1 cellular context compared by ENCODE assay signal in the genomic region with DNA sequence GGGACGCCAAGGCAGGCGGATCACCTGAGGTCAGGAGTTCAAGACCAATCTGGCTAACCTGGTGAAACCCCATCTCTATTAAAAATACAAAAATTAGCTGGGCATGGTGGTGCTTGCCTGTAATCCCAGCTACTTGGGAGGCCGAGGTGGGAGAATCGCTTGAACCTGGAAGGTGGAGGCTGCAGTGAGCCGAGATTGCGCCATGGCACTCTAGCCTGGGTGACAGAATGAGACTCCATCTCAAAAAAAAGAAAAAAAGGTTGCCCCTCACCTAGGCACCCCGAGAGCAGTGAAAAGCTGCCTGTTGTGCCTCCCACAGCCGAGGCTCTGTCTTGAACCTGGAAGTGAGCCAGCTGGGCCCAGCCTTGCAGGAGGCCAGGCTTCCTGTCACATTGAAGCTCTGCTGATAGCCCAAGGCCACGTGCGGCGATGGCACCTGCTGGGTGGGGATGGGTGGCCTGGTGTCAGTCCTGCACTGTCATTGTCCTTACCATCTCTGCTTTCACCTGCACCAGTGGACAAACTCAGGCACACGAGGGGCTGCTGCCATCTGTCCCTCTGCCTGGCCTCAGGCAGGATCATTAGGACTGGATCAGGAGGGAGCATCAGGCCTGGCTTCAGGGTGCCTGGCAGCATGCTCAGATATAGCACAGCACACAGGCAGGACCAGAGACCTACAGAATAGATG.
TF ChIP-seq lines count a peak whose summit lies in the region.

No MANE protein-coding gene starts in this region.

TF ChIP-seq in K562, 482 proteins besides CTCF, POLR2A, EP300 and RAD21 (continued from another document and continues in another):
- TF ChIP-seq KAT2B (IDR thresholded peaks at IDR 0.05; ENCODE audit: low read depth, low read length) (no peak), ARID1B (IDR thresholded peaks at IDR 0.05) (peak; percentile 65), ZNF143 (CRISPR knock-in tag; IDR thresholded peaks at IDR 0.05) (no peak), NRF1 (conservative IDR thresholded peaks at IDR 0.05 in 1 of 2, IDR thresholded peaks at IDR 0.05 in 1 of 2) (no peak; a peak in 1 of 4 replicates), SMAD4 (CRISPR knock-in tag; conservative IDR thresholded peaks at IDR 0.05) (peak; percentile 97), MLX (CRISPR knock-in tag; conservative IDR thresholded peaks at IDR 0.05) (no peak), ZNF766 (CRISPR knock-in tag; conservative IDR thresholded peaks at IDR 0.05) (0 out of 2 replicates have a peak, but pooled peaks have one; percentile 70), ZNF695 (CRISPR knock-in tag; IDR thresholded peaks at IDR 0.05) (no peak), HMG20A (CRISPR knock-in tag; conservative IDR thresholded peaks at IDR 0.05) (no peak), CCNT2 (IDR thresholded peaks at IDR 0.05; ENCODE audit: borderline replicate concordance, extremely low read depth, insufficient read length, low read depth, low read length) (no peak), PTRF (tag; IDR thresholded peaks at IDR 0.05) (peak; percentile 40), RFX1 (IDR thresholded peaks at IDR 0.05) (no peak), ZNF609 (CRISPR knock-in tag; IDR thresholded peaks at IDR 0.05; ENCODE audit: borderline replicate concordance) (no peak), ZNF592 (IDR thresholded peaks at IDR 0.05) (peak; percentile 99), ZNF444 (CRISPR knock-in tag; IDR thresholded peaks at IDR 0.05) (no peak), ZNF589 (CRISPR knock-in tag; IDR thresholded peaks at IDR 0.05; ENCODE audit: low read depth) (peak; percentile 97), NR2C1 (IDR thresholded peaks at IDR 0.05) (no peak), NR2C1 (tag; IDR thresholded peaks at IDR 0.05) (peak; percentile 70), MITF (IDR thresholded peaks at IDR 0.05) (no peak), BRD4 (IDR thresholded peaks at IDR 0.05) (no peak), ELK1 (CRISPR knock-in tag; IDR thresholded peaks at IDR 0.05) (0 out of 2 replicates have a peak, but pooled peaks have one; percentile 22), CHCHD3 (CRISPR knock-in tag; IDR thresholded peaks at IDR 0.05) (no peak), TCF3 (CRISPR knock-in tag; IDR thresholded peaks at IDR 0.05) (peak; percentile 43), CBX1 (IDR thresholded peaks at IDR 0.05; ENCODE audit: low read depth) (peak; percentile 76; the same call in 1 of the 2 replicates), MAFG (tag; conservative IDR thresholded peaks at IDR 0.05) (0 out of 2 replicates have a peak, but pooled peaks have one; percentile 37), ZNF740 (CRISPR knock-in tag; IDR thresholded peaks at IDR 0.05) (no peak), ZNF740 (tag; IDR thresholded peaks at IDR 0.05) (no peak; a peak in 1 of 4 replicates), E2F1 (CRISPR knock-in tag; IDR thresholded peaks at IDR 0.05) (no peak), ADNP (tag; IDR thresholded peaks at IDR 0.05) (no peak), SNRNP70 (optimal IDR thresholded peaks at IDR 0.05; ENCODE audit: low read depth, low read length) (no peak), HNRNPUL1 (IDR thresholded peaks at IDR 0.05; ENCODE audit: low read length) (no peak), NR2C2 (CRISPR knock-in tag; IDR thresholded peaks at IDR 0.05) (no peak), NR2C2 (tag; IDR thresholded peaks at IDR 0.05) (peak; percentile 66; the same call in 1 of the 2 replicates), ZNF436 (CRISPR knock-in tag; IDR thresholded peaks at IDR 0.05) (no peak), RFX7 (CRISPR knock-in tag; IDR thresholded peaks at IDR 0.05) (no peak), SOX6 (IDR thresholded peaks at IDR 0.05) (peak; percentile 37; the same call in 1 of the 2 replicates), NFE2 (IDR thresholded peaks at IDR 0.05; ENCODE audit: low read depth) (peak; percentile 47; the same call in 1 of the 2 replicates), TCFL5 (CRISPR knock-in tag; conservative IDR thresholded peaks at IDR 0.05) (0 out of 2 replicates have a peak, but pooled peaks have one; percentile 3), SP1 (CRISPR knock-in tag; IDR thresholded peaks at IDR 0.05) (no peak), ZNF76 (CRISPR knock-in tag; IDR thresholded peaks at IDR 0.05; ENCODE audit: borderline replicate concordance) (peak; percentile 93), ZNF354B (CRISPR knock-in tag; IDR thresholded peaks at IDR 0.05) (no peak), TAL1 (IDR thresholded peaks at IDR 0.05) (peak; percentile 36; the same call in 1 of the 2 replicates), ARID2 (IDR thresholded peaks at IDR 0.05) (no peak), XRCC3 (IDR thresholded peaks at IDR 0.05) (no peak), NFRKB (IDR thresholded peaks at IDR 0.05; ENCODE audit: low read depth) (peak; percentile 49; the same call in 1 of the 2 replicates)
- TF ChIP-seq, protein P1, sequence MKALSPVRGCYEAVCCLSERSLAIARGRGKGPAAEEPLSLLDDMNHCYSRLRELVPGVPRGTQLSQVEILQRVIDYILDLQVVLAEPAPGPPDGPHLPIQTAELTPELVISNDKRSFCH (CRISPR knock-in tag; IDR thresholded peaks at IDR 0.05), result no peak
- TF ChIP-seq, protein P1 (tag; IDR thresholded peaks at IDR 0.05), result peak; percentile 71
- TF ChIP-seq, protein P2, sequence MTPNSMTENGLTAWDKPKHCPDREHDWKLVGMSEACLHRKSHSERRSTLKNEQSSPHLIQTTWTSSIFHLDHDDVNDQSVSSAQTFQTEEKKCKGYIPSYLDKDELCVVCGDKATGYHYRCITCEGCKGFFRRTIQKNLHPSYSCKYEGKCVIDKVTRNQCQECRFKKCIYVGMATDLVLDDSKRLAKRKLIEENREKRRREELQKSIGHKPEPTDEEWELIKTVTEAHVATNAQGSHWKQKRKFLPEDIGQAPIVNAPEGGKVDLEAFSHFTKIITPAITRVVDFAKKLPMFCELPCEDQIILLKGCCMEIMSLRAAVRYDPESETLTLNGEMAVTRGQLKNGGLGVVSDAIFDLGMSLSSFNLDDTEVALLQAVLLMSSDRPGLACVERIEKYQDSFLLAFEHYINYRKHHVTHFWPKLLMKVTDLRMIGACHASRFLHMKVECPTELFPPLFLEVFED (CRISPR knock-in tag; conservative IDR thresholded peaks at IDR 0.05), result no peak
- TF ChIP-seq, protein P3, sequence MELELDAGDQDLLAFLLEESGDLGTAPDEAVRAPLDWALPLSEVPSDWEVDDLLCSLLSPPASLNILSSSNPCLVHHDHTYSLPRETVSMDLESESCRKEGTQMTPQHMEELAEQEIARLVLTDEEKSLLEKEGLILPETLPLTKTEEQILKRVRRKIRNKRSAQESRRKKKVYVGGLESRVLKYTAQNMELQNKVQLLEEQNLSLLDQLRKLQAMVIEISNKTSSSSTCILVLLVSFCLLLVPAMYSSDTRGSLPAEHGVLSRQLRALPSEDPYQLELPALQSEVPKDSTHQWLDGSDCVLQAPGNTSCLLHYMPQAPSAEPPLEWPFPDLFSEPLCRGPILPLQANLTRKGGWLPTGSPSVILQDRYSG (tag; conservative IDR thresholded peaks at IDR 0.05; ENCODE audit: low read depth), result peak; percentile 93; the same call in 1 of the 2 replicates
